Comparison of ENCODE assay signal across 8 cellular contexts in the genomic region with DNA sequence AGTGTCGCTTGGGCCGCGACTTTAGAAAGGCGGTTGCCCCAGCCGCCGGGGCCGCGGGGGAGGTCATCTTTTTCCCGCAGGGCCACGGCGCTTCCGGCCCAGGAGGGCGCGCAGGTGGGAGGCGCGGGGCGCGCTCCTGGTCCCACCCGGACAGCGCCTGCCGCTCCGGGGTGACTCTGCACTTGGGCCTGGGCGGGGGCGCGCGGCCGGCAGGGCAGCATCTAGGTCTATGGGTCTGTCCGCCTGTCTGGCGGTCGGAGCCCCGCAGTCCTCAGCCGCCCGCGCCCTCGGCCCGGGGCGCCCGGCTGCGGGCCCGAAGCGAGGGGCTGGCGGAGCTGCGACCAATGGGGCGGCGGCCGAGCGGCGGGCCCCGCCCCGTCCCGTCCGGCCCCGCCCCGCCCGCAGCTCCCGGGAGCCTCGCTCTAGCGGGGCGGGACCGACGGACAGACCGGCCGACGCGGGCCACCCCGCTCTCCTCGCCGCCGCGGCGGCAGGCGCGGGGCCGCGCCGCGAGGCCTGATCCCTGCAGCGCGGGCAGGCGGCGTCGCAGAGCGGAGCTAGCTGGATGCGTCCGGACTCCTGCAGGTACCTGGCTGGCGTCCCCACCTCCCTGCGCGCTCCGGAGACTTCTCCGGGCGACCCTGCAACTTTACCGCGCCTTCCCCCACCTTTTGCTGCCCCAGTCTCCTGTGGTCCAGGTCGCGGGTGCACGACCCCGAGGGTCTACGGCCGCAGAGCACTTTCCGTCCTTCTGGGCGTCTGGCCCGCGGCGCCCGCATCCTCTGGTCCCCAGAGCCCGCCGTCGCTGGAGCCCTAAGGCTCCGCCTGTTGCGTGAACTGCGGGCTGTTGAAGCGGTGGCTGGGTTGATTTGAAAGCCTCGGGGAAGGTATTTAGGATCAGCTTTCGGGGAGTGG. TPM values are rescaled to one million over a fixed set of nuclear protein-coding genes. Genes with fewer than 3 reads are reported as not detected.
DNase-seq lines count a peak whose midpoint lies in the region; ATAC-seq, FAIRE-seq and TF ChIP-seq lines count a peak whose summit lies in the region.

A gene with protein sequence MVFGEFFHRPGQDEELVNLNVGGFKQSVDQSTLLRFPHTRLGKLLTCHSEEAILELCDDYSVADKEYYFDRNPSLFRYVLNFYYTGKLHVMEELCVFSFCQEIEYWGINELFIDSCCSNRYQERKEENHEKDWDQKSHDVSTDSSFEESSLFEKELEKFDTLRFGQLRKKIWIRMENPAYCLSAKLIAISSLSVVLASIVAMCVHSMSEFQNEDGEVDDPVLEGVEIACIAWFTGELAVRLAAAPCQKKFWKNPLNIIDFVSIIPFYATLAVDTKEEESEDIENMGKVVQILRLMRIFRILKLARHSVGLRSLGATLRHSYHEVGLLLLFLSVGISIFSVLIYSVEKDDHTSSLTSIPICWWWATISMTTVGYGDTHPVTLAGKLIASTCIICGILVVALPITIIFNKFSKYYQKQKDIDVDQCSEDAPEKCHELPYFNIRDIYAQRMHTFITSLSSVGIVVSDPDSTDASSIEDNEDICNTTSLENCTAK (plus strand): TSS at position 446 of the 915 bp plus-strand sequence. CDS start 52,342 bp downstream, outside the sequence.

- no peak for FAIRE-seq in H54 (lab: Jason Lieb, UNC)

- no peaks in the 10 kb centered on the region for H3K36me3 Mint-ChIP-seq in activated CD8-positive, alpha-beta T cell treated with anti-CD3 and anti-CD28 coated beads for 36 hours (ENCODE audit: low read depth)

- DNase-seq in activated CD4-positive, CD25-positive, alpha-beta regulatory T cell (lab: John Stamatoyannopoulos, UW), result no peak
- DNase-seq in H54 (ENCODE audit: insufficient read length, low spot score), result peak; percentile 44
- no peak for DNase-seq in LNCaP clone FGC (ENCODE audit: low read depth)
- DNase-seq in activated CD8-positive, alpha-beta T cell treated with anti-CD3 and anti-CD28 coated beads for 36 hours, result peak; percentile 6
- DNase-seq in germinal center (ENCODE audit: low spot score), result peak; percentile 67
- DNase-seq in omental fat pad (ENCODE audit: low spot score), result no peak
- DNase-seq in NOMO-1 (lab: John Stamatoyannopoulos, UW; ENCODE audit: unreplicated experiment in 2 of 2), result no peak

- CTCF ChIA-PET in activated CD8-positive, alpha-beta T cell treated with anti-CD3 and anti-CD28 coated beads for 36 hours (lab: Charles Lee), result no interaction called here

- no peak within 1 kb of the TSS for H3K27ac Mint-ChIP-seq in activated CD8-positive, alpha-beta T cell treated with anti-CD3 and anti-CD28 coated beads for 36 hours

- peaks cover 2% of the 10 kb centered on the region for H3K9me3 Mint-ChIP-seq in activated CD8-positive, alpha-beta T cell treated with anti-CD3 and anti-CD28 coated beads for 36 hours

- no peak for TF ChIP-seq POLR2A in H54 (IDR thresholded peaks at IDR 0.05; ENCODE audit: low read depth, low read length)

- peak within 1 kb of the TSS; percentile 65 for H3K4me3 Mint-ChIP-seq in activated CD8-positive, alpha-beta T cell treated with anti-CD3 and anti-CD28 coated beads for 36 hours

- peak; percentile 41 to 61 for ATAC-seq in activated CD4-positive, CD25-positive, alpha-beta regulatory T cell treated with anti-CD3 and anti-CD28 coated beads, Interleukin-2, amount 50 U/mL, for 24 hours
- ATAC-seq in activated CD8-positive, alpha-beta T cell treated with anti-CD3 and anti-CD28 coated beads for 36 hours, result peak; percentile 83
- peak; percentile 94 for ATAC-seq in omental fat pad (ENCODE audit: low FRiP score)

- H3K4me3 ChIP-seq in LNCaP clone FGC (ENCODE audit: low read depth, low read length), result peak within 1 kb of the TSS; percentile 59

- peaks cover 64% of the 10 kb centered on the region for H3K27me3 Mint-ChIP-seq in activated CD8-positive, alpha-beta T cell treated with anti-CD3 and anti-CD28 coated beads for 36 hours

- intact Hi-C loops in activated CD8-positive, alpha-beta T cell treated with anti-CD3 and anti-CD28 coated beads for 36 hours (cut with micrococcal nuclease), result no loop called here

- H3K4me1 Mint-ChIP-seq in activated CD8-positive, alpha-beta T cell treated with anti-CD3 and anti-CD28 coated beads for 36 hours (ENCODE audit: low read depth), result peaks cover 13% of the 10 kb centered on the region

- POLR2A ChIA-PET in activated CD8-positive, alpha-beta T cell treated with anti-CD3 and anti-CD28 coated beads for 36 hours (lab: Charles Lee), result no interaction called here

- TF ChIP-seq CTCF in LNCaP clone FGC (IDR thresholded peaks at IDR 0.05; ENCODE audit: control insufficient read depth, extremely low read depth, insufficient read depth) (no peak), omental fat pad (IDR thresholded peaks at IDR 0.05) (no peak)
- TF ChIP-seq CTCF in activated CD8-positive, alpha-beta T cell treated with anti-CD3 and anti-CD28 coated beads for 36 hours (IDR thresholded peaks at IDR 0.05), result no peak

RNA-seq across cellular contexts. Expression of the gene that starts here (rescaled TPM):
- total RNA-seq in activated CD8-positive, alpha-beta T cell treated with anti-CD3 and anti-CD28 coated beads for 36 hours, result not detected
- total RNA-seq in omental fat pad, result 10 to 100 TPM in 2 of 4 donors, 1 to 10 TPM in 2; 4.8 to 17.8 (median 9.5) TPM

Comparison
In these comparisons a context has a peak if more than half of its experiments do, and no peak if none do; other contexts are left out.
1. RNA of the gene that starts here (total RNA-seq): 4.8 to 17.8 TPM in omental fat pad; not detected in activated CD8-positive, alpha-beta T cell treated with anti-CD3 and anti-CD28 coated beads for 36 hours; every median in the first group is over 4 times any median in the second.
2. Peak in DNase-seq and ATAC-seq in activated CD8-positive, alpha-beta T cell treated with anti-CD3 and anti-CD28 coated beads for 36 hours; RNA of the gene not detected or under 1 TPM.
3. DNase-seq: peak in H54 (single experiment) and germinal center (single experiment); none in activated CD4-positive, CD25-positive, alpha-beta regulatory T cell (0 of 4), LNCaP clone FGC (single experiment), omental fat pad (single experiment) and NOMO-1 (0 of 2).
4. Peak in every context shown above with its lines, with median percentiles within 50 percentile points of each other: ATAC-seq.